In the genomic region with DNA sequence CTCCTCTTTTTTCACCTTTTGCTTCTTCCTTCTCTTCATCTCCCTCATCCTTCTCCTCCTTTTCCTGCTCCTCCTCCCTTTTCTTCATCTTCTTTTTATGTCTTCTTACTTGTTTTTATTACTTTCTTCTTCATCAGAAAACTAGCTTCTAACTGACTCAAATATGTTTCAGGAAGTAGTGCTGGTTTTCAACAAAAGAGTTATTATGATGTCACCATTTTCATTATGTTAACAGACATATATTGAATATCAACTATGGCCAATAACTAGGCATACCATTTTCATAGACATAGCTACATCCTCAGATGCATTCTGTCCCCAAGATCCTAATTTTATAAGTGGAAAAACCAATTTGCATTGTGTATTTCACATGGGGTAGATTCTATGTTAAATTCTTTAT, we compare ENCODE assay signal across 9 cellular contexts.
"Had no signal": no experiment of that assay in that cellular context is flagged by ENCODE, and none has a peak within 500 bp of the region (broad histone marks: within the 10 kb centered on the region; RNA-seq: fewer than 3 reads in every experiment).

No MANE protein-coding gene starts in this region.

- H3K9me3 Mint-ChIP-seq: GM23338 had no signal

- H3K27ac Mint-ChIP-seq: GM23338 had no signal

- H3K9me3 ChIP-seq: HAP-1 had no signal

- H3K27ac ChIP-seq: HL-60 had no signal

- DNase-seq: H7, IMR-90, KG1 had no signal

- H3K4me3 Mint-ChIP-seq: GM23338 had no signal

- H3K4me2 ChIP-seq: GM23338 had no signal

- FAIRE-seq: H1, K562 had no signal

- H3K36me3 ChIP-seq: HAP-1 had no signal

- H3K4me1 ChIP-seq: HAP-1 had no signal

- H3K4me3 ChIP-seq: GM23338, HAP-1, K562 had no signal

- ATAC-seq: GM23338, HCT116, K562 had no signal
